1 cellular context compared by ENCODE assay signal in genomic region chr22:21626073-21626734, GRCh38.
TF ChIP-seq lines count a peak whose summit lies in the region.

No MANE protein-coding gene starts in this region.

TF ChIP-seq in WTC11, 78 proteins besides CTCF, POLR2A, EP300 and RAD21 (continued from another document):
- TF ChIP-seq, protein P1, sequence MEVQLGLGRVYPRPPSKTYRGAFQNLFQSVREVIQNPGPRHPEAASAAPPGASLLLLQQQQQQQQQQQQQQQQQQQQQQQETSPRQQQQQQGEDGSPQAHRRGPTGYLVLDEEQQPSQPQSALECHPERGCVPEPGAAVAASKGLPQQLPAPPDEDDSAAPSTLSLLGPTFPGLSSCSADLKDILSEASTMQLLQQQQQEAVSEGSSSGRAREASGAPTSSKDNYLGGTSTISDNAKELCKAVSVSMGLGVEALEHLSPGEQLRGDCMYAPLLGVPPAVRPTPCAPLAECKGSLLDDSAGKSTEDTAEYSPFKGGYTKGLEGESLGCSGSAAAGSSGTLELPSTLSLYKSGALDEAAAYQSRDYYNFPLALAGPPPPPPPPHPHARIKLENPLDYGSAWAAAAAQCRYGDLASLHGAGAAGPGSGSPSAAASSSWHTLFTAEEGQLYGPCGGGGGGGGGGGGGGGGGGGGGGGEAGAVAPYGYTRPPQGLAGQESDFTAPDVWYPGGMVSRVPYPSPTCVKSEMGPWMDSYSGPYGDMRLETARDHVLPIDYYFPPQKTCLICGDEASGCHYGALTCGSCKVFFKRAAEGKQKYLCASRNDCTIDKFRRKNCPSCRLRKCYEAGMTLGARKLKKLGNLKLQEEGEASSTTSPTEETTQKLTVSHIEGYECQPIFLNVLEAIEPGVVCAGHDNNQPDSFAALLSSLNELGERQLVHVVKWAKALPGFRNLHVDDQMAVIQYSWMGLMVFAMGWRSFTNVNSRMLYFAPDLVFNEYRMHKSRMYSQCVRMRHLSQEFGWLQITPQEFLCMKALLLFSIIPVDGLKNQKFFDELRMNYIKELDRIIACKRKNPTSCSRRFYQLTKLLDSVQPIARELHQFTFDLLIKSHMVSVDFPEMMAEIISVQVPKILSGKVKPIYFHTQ (CRISPR knock-in tag; IDR thresholded peaks at IDR 0.05) = no peak
- TF ChIP-seq NR1H2 (CRISPR knock-in tag; IDR thresholded peaks at IDR 0.05) = no peak
- TF ChIP-seq IRF2 (CRISPR knock-in tag; IDR thresholded peaks at IDR 0.05; ENCODE audit: borderline replicate concordance, low read depth) = no peak
- no peak for TF ChIP-seq ZNF396 (CRISPR knock-in tag; IDR thresholded peaks at IDR 0.05; ENCODE audit: borderline replicate concordance)
- no peak for TF ChIP-seq SMAD3 (CRISPR knock-in tag; IDR thresholded peaks at IDR 0.05; ENCODE audit: borderline replicate concordance)
- no peak for TF ChIP-seq CBFB (CRISPR knock-in tag; IDR thresholded peaks at IDR 0.05; ENCODE audit: low read depth)
- TF ChIP-seq NFYB (CRISPR knock-in tag; conservative IDR thresholded peaks at IDR 0.05; ENCODE audit: low read depth) = no peak
- TF ChIP-seq SP1 (CRISPR knock-in tag; conservative IDR thresholded peaks at IDR 0.05) = no peak
- no peak for TF ChIP-seq NR2C2 (CRISPR knock-in tag; IDR thresholded peaks at IDR 0.05)
- TF ChIP-seq, protein P2, sequence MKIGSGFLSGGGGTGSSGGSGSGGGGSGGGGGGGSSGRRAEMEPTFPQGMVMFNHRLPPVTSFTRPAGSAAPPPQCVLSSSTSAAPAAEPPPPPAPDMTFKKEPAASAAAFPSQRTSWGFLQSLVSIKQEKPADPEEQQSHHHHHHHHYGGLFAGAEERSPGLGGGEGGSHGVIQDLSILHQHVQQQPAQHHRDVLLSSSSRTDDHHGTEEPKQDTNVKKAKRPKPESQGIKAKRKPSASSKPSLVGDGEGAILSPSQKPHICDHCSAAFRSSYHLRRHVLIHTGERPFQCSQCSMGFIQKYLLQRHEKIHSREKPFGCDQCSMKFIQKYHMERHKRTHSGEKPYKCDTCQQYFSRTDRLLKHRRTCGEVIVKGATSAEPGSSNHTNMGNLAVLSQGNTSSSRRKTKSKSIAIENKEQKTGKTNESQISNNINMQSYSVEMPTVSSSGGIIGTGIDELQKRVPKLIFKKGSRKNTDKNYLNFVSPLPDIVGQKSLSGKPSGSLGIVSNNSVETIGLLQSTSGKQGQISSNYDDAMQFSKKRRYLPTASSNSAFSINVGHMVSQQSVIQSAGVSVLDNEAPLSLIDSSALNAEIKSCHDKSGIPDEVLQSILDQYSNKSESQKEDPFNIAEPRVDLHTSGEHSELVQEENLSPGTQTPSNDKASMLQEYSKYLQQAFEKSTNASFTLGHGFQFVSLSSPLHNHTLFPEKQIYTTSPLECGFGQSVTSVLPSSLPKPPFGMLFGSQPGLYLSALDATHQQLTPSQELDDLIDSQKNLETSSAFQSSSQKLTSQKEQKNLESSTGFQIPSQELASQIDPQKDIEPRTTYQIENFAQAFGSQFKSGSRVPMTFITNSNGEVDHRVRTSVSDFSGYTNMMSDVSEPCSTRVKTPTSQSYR (CRISPR knock-in tag; IDR thresholded peaks at IDR 0.05) = no peak
- TF ChIP-seq CREM (CRISPR knock-in tag; IDR thresholded peaks at IDR 0.05) = no peak
- TF ChIP-seq, protein P3, sequence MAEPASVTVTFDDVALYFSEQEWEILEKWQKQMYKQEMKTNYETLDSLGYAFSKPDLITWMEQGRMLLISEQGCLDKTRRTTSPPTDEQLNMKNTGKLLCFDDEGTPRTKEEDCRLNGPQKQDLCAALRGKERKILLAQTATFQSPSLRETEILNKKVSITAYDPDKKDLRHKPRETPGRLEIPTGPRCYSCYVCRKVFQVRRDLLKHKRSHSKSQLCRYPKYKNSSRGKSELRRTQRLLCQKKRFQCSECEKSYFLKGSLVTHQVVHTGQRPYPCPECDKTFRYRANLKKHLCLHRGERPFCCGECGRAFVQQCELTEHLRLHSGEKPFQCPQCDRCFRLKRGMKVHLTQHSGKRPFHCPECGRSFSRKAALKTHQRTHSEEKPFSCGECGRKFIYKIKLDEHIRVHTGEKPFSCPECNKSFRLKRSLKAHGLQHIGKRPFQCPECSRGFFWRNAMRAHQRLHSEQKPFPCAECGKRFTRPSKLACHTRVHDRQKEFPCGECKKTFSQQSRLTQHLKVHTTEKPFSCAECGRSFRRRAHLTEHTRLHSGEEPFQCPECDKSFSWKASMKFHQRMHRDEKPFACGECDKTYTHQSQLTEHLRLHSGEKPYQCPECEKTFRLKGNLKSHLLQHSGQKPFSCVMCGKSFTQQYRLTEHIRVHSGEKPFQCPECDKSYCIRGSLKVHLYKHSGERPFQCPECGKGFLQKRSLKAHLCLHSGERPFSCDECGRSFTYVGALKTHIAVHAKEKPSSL (CRISPR knock-in tag; conservative IDR thresholded peaks at IDR 0.05) = no peak
- TF ChIP-seq NFE2L1 (CRISPR knock-in tag; IDR thresholded peaks at IDR 0.05) = no peak
